In genomic region chr3:33991673-33992072, GRCh38 we compare ENCODE assay signal across 22 cellular contexts.
"Had no signal": no experiment of that assay in that cellular context is flagged by ENCODE, and none has a peak within 500 bp of the region (broad histone marks: within the 10 kb centered on the region; RNA-seq: fewer than 3 reads in every experiment).

No MANE protein-coding gene starts in this region.

- H3K4me3 ChIP-seq: MG63 had no signal

- H3K9me3 ChIP-seq: MG63, SK-N-SH had no signal

- H3K27me3 ChIP-seq: MG63 had no signal

- H3K27ac ChIP-seq: KMS-11, RWPE1 had no signal

- H3K9ac ChIP-seq: KMS-11, SK-N-SH had no signal

- H3K36me3 ChIP-seq: MG63 had no signal

- ATAC-seq: Panc1, PC-3 had no signal

- H3K4me2 ChIP-seq: KMS-11, SK-N-SH had no signal

- DNase-seq: MG63, NCI-H1092, NCI-H1105 treated with DMSO at 0.1 percent for 48 hours, NCI-H1417 treated with DMSO at 0.1 percent for 48 hours, NCI-H146, NCI-H1694 treated with DMSO at 0.1 percent for 48 hours, NCI-H1930, NCI-H2081, NCI-H2107, NCI-H226, NCI-H446, NCI-H510A, NCI-H524 treated with DMSO at 0.1 percent for 48 hours, NCI-H69, NCI-H774, PC-3, SHP77, SK-N-SH, SW 1271 had no signal
